ENCODE assay signal across 9 cellular contexts in the genomic region with DNA sequence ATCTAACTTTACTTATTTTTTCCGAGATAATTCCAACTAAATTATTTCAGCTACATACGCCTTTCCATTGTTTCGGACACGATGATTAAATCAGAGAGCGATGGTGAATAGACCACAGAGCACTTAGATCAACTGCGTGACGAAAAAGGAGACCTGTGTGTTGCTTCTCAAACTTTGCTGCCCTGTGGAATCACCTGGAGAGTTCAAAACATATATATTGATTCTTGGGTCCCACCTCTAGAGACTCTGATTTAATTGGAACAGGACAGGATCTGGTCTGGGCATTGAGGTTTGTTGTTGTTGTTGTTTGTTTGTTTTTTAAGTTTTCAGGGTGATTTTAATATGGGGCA. TPM values are rescaled to one million over a fixed set of nuclear protein-coding genes. Genes with fewer than 3 reads are reported as not detected.
DNase-seq lines count a peak whose midpoint lies in the region; ATAC-seq and TF ChIP-seq lines count a peak whose summit lies in the region.
"Had no signal": no experiment of that assay in that cellular context is flagged by ENCODE, and none has a peak within 500 bp of the region (broad histone marks: within the 10 kb centered on the region; RNA-seq: fewer than 3 reads in every experiment).

No MANE protein-coding gene starts in this region.

- H2BK5ac ChIP-seq in mesenchymal stem cell (ENCODE audit: low read depth, low read length, poor library complexity, severe bottlenecking), result no peak overlapping the region

- WGBS in mesenchymal stem cell, result 6% methylated on average over 7 of the region's 7 CpGs

- peak overlapping the region in 1 of 2 experiments; percentile 92 for H3K4me3 ChIP-seq in mesenchymal stem cell (ENCODE audit: insufficient read depth in 1 of 2, low read depth in 1 of 2, low read length in 2 of 2)

- no peak overlapping the region for H3K23ac ChIP-seq in mesenchymal stem cell (ENCODE audit: low read length in 2 of 2)

- peaks cover 39% of the 10 kb centered on the region for H3K27me3 Mint-ChIP-seq in activated B cell treated with CpG ODN at 0.5 μM for 24 hours

- H3K4me3 Mint-ChIP-seq in activated B cell treated with CpG ODN at 0.5 μM for 24 hours, result peak overlapping the region; percentile 83

- H2AFZ ChIP-seq in mesenchymal stem cell (ENCODE audit: low read depth, low read length), result no peak overlapping the region

- H3K79me1 ChIP-seq in mesenchymal stem cell (replicated peaks; ENCODE audit: low read length, poor library complexity, severe bottlenecking), result peaks cover 5% of the 10 kb centered on the region

- H4K8ac ChIP-seq in mesenchymal stem cell (ENCODE audit: low read length), result no peak overlapping the region

- H3K36me3 Mint-ChIP-seq in activated B cell treated with CpG ODN at 0.5 μM for 24 hours (ENCODE audit: low read depth), result no peaks in the 10 kb centered on the region

- CTCF ChIA-PET in activated B cell treated with CpG ODN at 0.5 μM for 24 hours (lab: Charles Lee), result interaction anchor here (0.6 to 3.7 kb wide), 3 partner anchors 208 to 216 kb away, joined by 3 to 31 read pairs (median 5); no protein-coding TSS in a partner anchor

- H3K4me1 Mint-ChIP-seq in activated B cell treated with CpG ODN at 0.5 μM for 24 hours, result peaks cover 12% of the 10 kb centered on the region

- H3K14ac ChIP-seq in mesenchymal stem cell (ENCODE audit: low read length in 2 of 2), result no peak overlapping the region

- POLR2A ChIA-PET in activated B cell treated with CpG ODN at 0.5 μM for 24 hours (lab: Charles Lee), result no interaction called here

- no peak overlapping the region for H2BK120ac ChIP-seq in mesenchymal stem cell (ENCODE audit: low read depth, low read length)

- H3K4me2 ChIP-seq in mesenchymal stem cell (ENCODE audit: low read length, poor library complexity, severe bottlenecking), result no peak overlapping the region

- DNase-seq in activated B cell treated with CpG ODN at 0.5 μM for 24 hours, result no peak
- DNase-seq in mesenchymal stem cell, result no peak
- no peak for DNase-seq in NCI-H526 (lab: John Stamatoyannopoulos, UW)
- DNase-seq in stimulated activated naive CD4-positive, alpha-beta T cell (lab: John Stamatoyannopoulos, UW), result no peak
- no peak for DNase-seq in DMS79 (lab: John Stamatoyannopoulos, UW)

- TF ChIP-seq CTCF in C4-2B (conservative IDR thresholded peaks at IDR 0.05), result peak; percentile 76
- TF ChIP-seq CTCF in activated B cell treated with CpG ODN at 0.5 μM for 24 hours (IDR thresholded peaks at IDR 0.05), result no peak

- H2BK12ac ChIP-seq in mesenchymal stem cell (ENCODE audit: low read length in 2 of 2), result no peak overlapping the region

- peak overlapping the region; percentile 87 for H3K9ac ChIP-seq in mesenchymal stem cell (ENCODE audit: low read length)

- no peaks in the 10 kb centered on the region for H3K9me3 ChIP-seq in mesenchymal stem cell (ENCODE audit: control insufficient read depth, low read length)
- H3K9me3 ChIP-seq: prostate gland had no signal

- ATAC-seq in HG02642 (IDR thresholded peaks at IDR 0.05; ENCODE audit: poor library complexity, unreplicated experiment) (peak; percentile 2), activated B cell treated with CpG ODN at 0.5 μM for 24 hours (ENCODE audit: low read depth) (no peak), GM19324 (IDR thresholded peaks at IDR 0.05; ENCODE audit: low FRiP score, unreplicated experiment) (no peak)

- H3K27ac ChIP-seq in C4-2B (no peak overlapping the region), mesenchymal stem cell (ENCODE audit: low read length, poor library complexity, severe bottlenecking) (no peak overlapping the region)

- H2AK5ac ChIP-seq in mesenchymal stem cell (ENCODE audit: low read length, severe bottlenecking), result no peak overlapping the region

- H3K27me3 ChIP-seq in mesenchymal stem cell (ENCODE audit: control insufficient read depth in 1 of 2, insufficient read depth in 1 of 2, low read length in 2 of 2), result peaks cover 0 to 3% of the 10 kb centered on the region in 2 experiments

- H3K4ac ChIP-seq in mesenchymal stem cell (ENCODE audit: low read depth in 1 of 2, low read length in 2 of 2), result no peak overlapping the region

- H2BK15ac ChIP-seq in mesenchymal stem cell (ENCODE audit: low read depth, poor library complexity, severe bottlenecking), result no peak overlapping the region

- H4K91ac ChIP-seq in mesenchymal stem cell (ENCODE audit: low read length), result no peak overlapping the region

- no peak overlapping the region for H3K27ac Mint-ChIP-seq in activated B cell treated with CpG ODN at 0.5 μM for 24 hours

- no peak overlapping the region for H3K18ac ChIP-seq in mesenchymal stem cell (ENCODE audit: low read depth in 1 of 2, low read length in 2 of 2)

- peaks cover 11% of the 10 kb centered on the region for H3K4me1 ChIP-seq in mesenchymal stem cell (ENCODE audit: control insufficient read depth, insufficient read depth, low read depth, low read length)
- H3K4me1 ChIP-seq: prostate gland had no signal

- no peaks in the 10 kb centered on the region for H3K36me3 ChIP-seq in mesenchymal stem cell (ENCODE audit: control insufficient read depth in 1 of 2, insufficient read depth in 2 of 2, low read depth in 1 of 2, low read length in 2 of 2)
- H3K36me3 ChIP-seq: prostate gland had no signal

- H3K9me3 Mint-ChIP-seq in activated B cell treated with CpG ODN at 0.5 μM for 24 hours, result no peaks in the 10 kb centered on the region

- intact Hi-C loops in activated B cell treated with CpG ODN at 0.5 μM for 24 hours (cut with micrococcal nuclease), result loop anchor here (1.0 to 2.0 kb wide), 3 partner anchors 213 to 891 kb away; no protein-coding TSS in a partner anchor

RNA-seq across cellular contexts. Expression of a gene that starts 0.4 kb away (rescaled TPM):
- 1.0 and 1.1 TPM in 2 replicates for total RNA-seq in activated B cell treated with CpG ODN at 0.5 μM for 24 hours
- polyA plus RNA-seq in mesenchymal stem cell (2013, experiment 1 of 2), result 214 TPM
- 215 TPM for polyA plus RNA-seq in mesenchymal stem cell (2013, experiment 2 of 2)
